ENCODE assay signal across 21 cellular contexts in genomic region chr7:148770004-148770403, GRCh38.
DNase-seq lines count a peak whose midpoint lies in the region; ATAC-seq lines count a peak whose summit lies in the region.
"Had no signal": no experiment of that assay in that cellular context is flagged by ENCODE, and none has a peak within 500 bp of the region (broad histone marks: within the 10 kb centered on the region; RNA-seq: fewer than 3 reads in every experiment).

No MANE protein-coding gene starts in this region.

- H3K9me3 ChIP-seq in Karpas-422 (ENCODE audit: low read length) (no peaks in the 10 kb centered on the region), T-helper 17 cell (ENCODE audit: control insufficient read depth, low read length, poor library complexity, severe bottlenecking) (no peaks in the 10 kb centered on the region)
- H3K9me3 ChIP-seq: BLaER1, Caco-2, HAP-1 had no signal

- peaks cover 36% of the 10 kb centered on the region for H3K79me2 ChIP-seq in Karpas-422 (ENCODE audit: low read length)

- H3K4me1 ChIP-seq in Karpas-422 (ENCODE audit: low read length) = peaks cover 51% of the 10 kb centered on the region
- H3K4me1 ChIP-seq: Caco-2, HAP-1 had no signal

- H3K9me3 Mint-ChIP-seq in activated T-cell treated with anti-CD3 and anti-CD28 coated beads, Interleukin-2, amount 50 U/mL, for 24 hours = no peaks in the 10 kb centered on the region
- no peaks in the 10 kb centered on the region for H3K9me3 Mint-ChIP-seq in activated T-cell treated with anti-CD3 and anti-CD28 coated beads, Interleukin-2, amount 50 U/mL, for 4 hours
- H3K9me3 Mint-ChIP-seq: CD4-positive, CD25-positive, alpha-beta regulatory T cell; CD8-positive, alpha-beta T cell had no signal

- peak overlapping the region; percentile 8 for H3K4me3 ChIP-seq in Karpas-422 (ENCODE audit: low read length)
- H3K4me3 ChIP-seq: BLaER1, GM12878, HAP-1 had no signal

- DNase-seq in activated T-cell treated with anti-CD3 and anti-CD28 coated beads, Interleukin-2, amount 50 U/mL, for 24 hours = no peak
- no peak for DNase-seq in activated T-cell treated with anti-CD3 and anti-CD28 coated beads, Interleukin-2, amount 50 U/mL, for 4 hours
- peak; percentile 58 for DNase-seq in Karpas-422
- no peak for DNase-seq in T-helper 17 cell
- DNase-seq in activated CD8-positive, alpha-beta memory T cell treated with anti-CD3 and anti-CD28 coated beads, Interleukin-2, amount 50 U/mL, for 48 hours = no peak
- DNase-seq in mesenteric fat pad (ENCODE audit: low spot score) = no peak
- no peak for DNase-seq in mucosa of gallbladder (ENCODE audit: low spot score)
- DNase-seq: Caco-2; CD4-positive, CD25-positive, alpha-beta regulatory T cell; CD8-positive, alpha-beta T cell; DMS153; EL; GDM1; GOT3 had no signal

- no peaks in the 10 kb centered on the region for H3K27me3 ChIP-seq in Karpas-422 (ENCODE audit: low read length)
- H3K27me3 ChIP-seq: BLaER1 had no signal

- H3K4me2 ChIP-seq in Karpas-422 (ENCODE audit: low read depth, low read length, poor library complexity, severe bottlenecking) = peak overlapping the region; percentile 55
- H3K4me2 ChIP-seq: BLaER1 had no signal

- no peak for ATAC-seq in activated T-cell treated with anti-CD3 and anti-CD28 coated beads, Interleukin-2, amount 50 U/mL, for 4 hours
- ATAC-seq in T-helper 17 cell (no peak), HG02588 (IDR thresholded peaks at IDR 0.05; ENCODE audit: unreplicated experiment) (no peak)
- ATAC-seq: CD8-positive, alpha-beta T cell; GM12878 had no signal

- peaks cover 31% of the 10 kb centered on the region for H3K4me1 Mint-ChIP-seq in activated T-cell treated with anti-CD3 and anti-CD28 coated beads, Interleukin-2, amount 50 U/mL, for 24 hours (ENCODE audit: low read depth)
- peaks cover 23% of the 10 kb centered on the region for H3K4me1 Mint-ChIP-seq in activated T-cell treated with anti-CD3 and anti-CD28 coated beads, Interleukin-2, amount 50 U/mL, for 4 hours (ENCODE audit: low read depth)
- peaks cover 24% of the 10 kb centered on the region for H3K4me1 Mint-ChIP-seq in T-helper 17 cell

- H3K27ac Mint-ChIP-seq in activated T-cell treated with anti-CD3 and anti-CD28 coated beads, Interleukin-2, amount 50 U/mL, for 24 hours = peak overlapping the region; percentile 29
- H3K27ac Mint-ChIP-seq in T-helper 17 cell = peak overlapping the region; percentile 14
- H3K27ac Mint-ChIP-seq: B cell; CD4-positive, CD25-positive, alpha-beta regulatory T cell; CD8-positive, alpha-beta T cell had no signal

- no peak overlapping the region for H2AFZ ChIP-seq in Karpas-422 (ENCODE audit: low read length)

- H4K20me1 ChIP-seq in Karpas-422 (ENCODE audit: insufficient read depth, low read depth, low read length) = no peaks in the 10 kb centered on the region

- H3K9me2 ChIP-seq in Karpas-422 (replicated peaks; ENCODE audit: insufficient read depth, low read length) = no peaks in the 10 kb centered on the region

- H3K36me3 Mint-ChIP-seq in activated T-cell treated with anti-CD3 and anti-CD28 coated beads, Interleukin-2, amount 50 U/mL, for 24 hours (ENCODE audit: low read depth) = peaks cover 92% of the 10 kb centered on the region
- H3K36me3 Mint-ChIP-seq in activated T-cell treated with anti-CD3 and anti-CD28 coated beads, Interleukin-2, amount 50 U/mL, for 4 hours (ENCODE audit: insufficient read depth) = peaks cover 21% of the 10 kb centered on the region
- peaks cover 4% of the 10 kb centered on the region for H3K36me3 Mint-ChIP-seq in T-helper 17 cell (ENCODE audit: low read depth)

- H3K27me3 Mint-ChIP-seq in activated T-cell treated with anti-CD3 and anti-CD28 coated beads, Interleukin-2, amount 50 U/mL, for 24 hours = no peaks in the 10 kb centered on the region
- H3K27me3 Mint-ChIP-seq in activated T-cell treated with anti-CD3 and anti-CD28 coated beads, Interleukin-2, amount 50 U/mL, for 4 hours (ENCODE audit: low read depth) = no peaks in the 10 kb centered on the region
- no peaks in the 10 kb centered on the region for H3K27me3 Mint-ChIP-seq in T-helper 17 cell
- H3K27me3 Mint-ChIP-seq: B cell; CD4-positive, CD25-positive, alpha-beta regulatory T cell had no signal

- peak overlapping the region; percentile 73 for H3K27ac ChIP-seq in Karpas-422 (ENCODE audit: low read length)
- H3K27ac ChIP-seq: 22Rv1, BLaER1, C4-2B had no signal

- H3K36me3 ChIP-seq in Karpas-422 (ENCODE audit: insufficient read depth, low read length) = peaks cover 16% of the 10 kb centered on the region; the same call in 1 of the 2 replicates

- H3K4me3 Mint-ChIP-seq in activated T-cell treated with anti-CD3 and anti-CD28 coated beads, Interleukin-2, amount 50 U/mL, for 24 hours = no peak overlapping the region
- no peak overlapping the region for H3K4me3 Mint-ChIP-seq in activated T-cell treated with anti-CD3 and anti-CD28 coated beads, Interleukin-2, amount 50 U/mL, for 4 hours
- no peak overlapping the region for H3K4me3 Mint-ChIP-seq in T-helper 17 cell
- H3K4me3 Mint-ChIP-seq: B cell; CD4-positive, CD25-positive, alpha-beta regulatory T cell; CD8-positive, alpha-beta T cell had no signal

- H3K9ac ChIP-seq in Karpas-422 (ENCODE audit: low read length) = peak overlapping the region; percentile 23; the same call in 1 of the 2 replicates
- H3K9ac ChIP-seq: BLaER1 had no signal
